Comparison of ENCODE assay signal across 16 cellular contexts in the genomic region with DNA sequence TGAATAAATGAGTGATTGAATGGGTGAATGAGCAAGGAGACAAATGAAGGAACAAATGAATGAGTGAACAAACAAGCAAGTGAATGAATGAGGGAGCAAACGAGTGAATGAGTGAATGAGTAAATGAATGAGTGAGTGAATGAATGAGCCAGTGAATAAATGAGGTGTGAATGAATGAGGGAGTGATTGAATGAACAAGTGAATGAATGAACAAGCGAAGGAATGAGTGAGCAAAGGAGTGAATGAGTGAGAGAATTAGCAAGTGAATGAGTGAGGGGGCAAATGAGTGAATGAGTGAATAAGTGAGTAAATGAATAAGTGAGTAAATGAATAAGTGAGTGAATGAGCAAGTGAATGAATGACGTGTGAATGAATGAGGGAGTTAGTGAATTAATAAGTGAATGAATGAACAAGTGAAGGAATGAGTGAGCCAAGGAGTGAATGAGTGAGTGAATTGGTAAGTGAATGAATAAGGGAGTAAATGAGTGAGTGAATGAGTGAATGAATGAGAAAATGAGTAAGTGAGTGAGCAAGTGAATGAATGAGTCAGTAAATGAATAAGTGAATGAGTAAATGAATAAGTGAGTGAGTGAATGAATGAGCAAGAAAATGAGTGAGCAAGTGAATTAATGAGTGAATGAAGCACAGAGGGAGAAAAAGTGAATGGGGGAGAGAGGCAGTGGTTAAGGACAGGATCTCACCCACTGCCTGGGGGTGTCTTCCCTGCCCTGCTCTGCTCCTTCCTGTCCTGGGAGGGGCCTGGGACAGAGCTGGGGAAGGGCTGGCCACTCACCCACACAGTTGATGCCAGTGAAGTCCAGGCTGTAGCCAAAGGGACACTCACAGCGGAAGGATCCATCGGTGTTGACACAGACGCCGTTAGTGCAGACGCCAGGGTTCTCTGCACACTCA. TPM values are rescaled to one million over a fixed set of nuclear protein-coding genes. Genes with fewer than 3 reads are reported as not detected.
A peak's percentile ranks its signal among the peaks of the same experiment; 100 is the strongest.
DNase-seq lines count a peak whose midpoint lies in the region; ATAC-seq, FAIRE-seq and TF ChIP-seq lines count a peak whose summit lies in the region.
"Had no signal": no experiment of that assay in that cellular context is flagged by ENCODE, and none has a peak within 500 bp of the region (broad histone marks: within the 10 kb centered on the region; RNA-seq: fewer than 3 reads in every experiment).

No MANE protein-coding gene starts in this region.

- no peak for TF ChIP-seq POLR2A in GM12892 (IDR thresholded peaks at IDR 0.05; ENCODE audit: low read depth, low read length)

- 0 out of 2 replicates have a peak, but pooled peaks cover 2% of the 10 kb centered on the region for H3K27me3 ChIP-seq in MG63

- no peak overlapping the region for H3K27ac Mint-ChIP-seq in neural crest cell (ENCODE audit: unreplicated experiment)
- H3K27ac Mint-ChIP-seq in activated T-cell treated with anti-CD3 and anti-CD28 coated beads, Interleukin-2, amount 50 U/mL, for 72 hours: no peak overlapping the region
- H3K27ac Mint-ChIP-seq: CD4-positive, alpha-beta memory T cell; GM23338 had no signal

- DNase-seq in GM12892 (ENCODE audit: insufficient read length) (no peak), MG63 (peak; percentile 38), SW480 (ENCODE audit: low spot score) (peak; percentile 19), neural crest cell (ENCODE audit: low read depth, low spot score) (peak; percentile 14), mucosa of descending colon (no peak), anterior cingulate cortex (lab: John Stamatoyannopoulos, UW) (no peak)
- no peak for DNase-seq in activated T-cell treated with anti-CD3 and anti-CD28 coated beads, Interleukin-2, amount 50 U/mL, for 72 hours
- DNase-seq: CD4-positive, alpha-beta memory T cell; DMS79 treated with DMSO at 0.1 percent for 48 hours; Karpas-422; NCI-H526 treated with DMSO at 0.1 percent for 48 hours; OCI-M1; T-helper 1 cell had no signal

- no peak overlapping the region for H3K4me3 Mint-ChIP-seq in neural crest cell
- H3K4me3 Mint-ChIP-seq in activated T-cell treated with anti-CD3 and anti-CD28 coated beads, Interleukin-2, amount 50 U/mL, for 72 hours: no peak overlapping the region
- H3K4me3 Mint-ChIP-seq: CD4-positive, alpha-beta memory T cell; GM23338 had no signal

- H3K36me3 Mint-ChIP-seq in neural crest cell (ENCODE audit: low read depth): peaks cover 2% of the 10 kb centered on the region
- H3K36me3 Mint-ChIP-seq in activated T-cell treated with anti-CD3 and anti-CD28 coated beads, Interleukin-2, amount 50 U/mL, for 72 hours (ENCODE audit: insufficient read depth in 2 of 2): peaks cover 2 to 3% of the 10 kb centered on the region in 2 donors
- H3K36me3 Mint-ChIP-seq: CD4-positive, alpha-beta memory T cell had no signal

- peak; percentile 9 for FAIRE-seq in GM12892 (lab: Jason Lieb, UNC)

- no peaks in the 10 kb centered on the region for H3K9me3 Mint-ChIP-seq in neural crest cell
- H3K9me3 Mint-ChIP-seq in activated T-cell treated with anti-CD3 and anti-CD28 coated beads, Interleukin-2, amount 50 U/mL, for 72 hours: peaks cover 0 to 2% of the 10 kb centered on the region in 2 donors

- H3K4me1 ChIP-seq in mucosa of descending colon (ENCODE audit: low read depth): no peaks in the 10 kb centered on the region

- peaks cover 14% of the 10 kb centered on the region for H3K9me3 ChIP-seq in MG63
- peaks cover 1% of the 10 kb centered on the region for H3K9me3 ChIP-seq in mucosa of descending colon

- ATAC-seq in mucosa of descending colon: no peak
- no peak for ATAC-seq in activated T-cell treated with anti-CD3 and anti-CD28 coated beads, Interleukin-2, amount 50 U/mL, for 72 hours (replicated peaks in 1 of 2)
- ATAC-seq: GM23338, Right ventricle myocardium inferior had no signal

- H3K36me3 ChIP-seq in MG63 (no peaks in the 10 kb centered on the region), mucosa of descending colon (ENCODE audit: low read depth) (no peaks in the 10 kb centered on the region)

- H3K4me3 ChIP-seq in MG63: no peak overlapping the region
- no peak overlapping the region for H3K4me3 ChIP-seq in mucosa of descending colon
- H3K4me3 ChIP-seq: GM23338 had no signal

- H3K4me1 Mint-ChIP-seq in neural crest cell: peaks cover 10% of the 10 kb centered on the region
- H3K4me1 Mint-ChIP-seq in activated T-cell treated with anti-CD3 and anti-CD28 coated beads, Interleukin-2, amount 50 U/mL, for 72 hours (ENCODE audit: low read depth): no peaks in the 10 kb centered on the region
- H3K4me1 Mint-ChIP-seq: CD4-positive, alpha-beta memory T cell; GM23338 had no signal

- H3K27me3 Mint-ChIP-seq in neural crest cell (ENCODE audit: low read depth): no peaks in the 10 kb centered on the region
- no peaks in the 10 kb centered on the region for H3K27me3 Mint-ChIP-seq in activated T-cell treated with anti-CD3 and anti-CD28 coated beads, Interleukin-2, amount 50 U/mL, for 72 hours (ENCODE audit: low read depth)

- intact Hi-C loops in mucosa of descending colon (cut with DNase I, micrococcal nuclease): no loop called here

- TF ChIP-seq CTCF in neural crest cell (conservative IDR thresholded peaks at IDR 0.05): no peak
- TF ChIP-seq CTCF in mucosa of descending colon (IDR thresholded peaks at IDR 0.05): no peak

RNA-seq across cellular contexts. Expression of gene CCL25, which starts 36.4 kb away (rescaled TPM):
- polyA plus RNA-seq in GM12892 (2012; ENCODE audit: missing spikeins): not detected
- total RNA-seq in MG63 (2014; rRNA removed; shearing (Covaris generic); ENCODE audit: low replicate concordance): not detected in 2 replicates
- total RNA-seq in neural crest cell: not detected in 2 replicates
- total RNA-seq in mucosa of descending colon: not detected
- total RNA-seq in activated T-cell treated with anti-CD3 and anti-CD28 coated beads, Interleukin-2, amount 50 U/mL, for 72 hours: under 1 TPM in 1 of 2 donors, not detected in 1; 0.60 TPM
- total RNA-seq: CD4-positive, alpha-beta memory T cell; Right ventricle myocardium inferior had no signal
- polyA plus RNA-seq: BJ; CD4-positive, alpha-beta memory T cell had no signal

Comparison
In these comparisons a context has a peak if more than half of its experiments do, and no peak if none do; other contexts are left out.
1. DNase-seq: peak in MG63 (single experiment), SW480 (single experiment) and neural crest cell (single experiment); none in GM12892 (single experiment), mucosa of descending colon (0 of 3), anterior cingulate cortex (0 of 58) and activated T-cell treated with anti-CD3 and anti-CD28 coated beads, Interleukin-2, amount 50 U/mL, for 72 hours (0 of 2).